Comparison of ENCODE assay signal across 1 cellular context in the genomic region with DNA sequence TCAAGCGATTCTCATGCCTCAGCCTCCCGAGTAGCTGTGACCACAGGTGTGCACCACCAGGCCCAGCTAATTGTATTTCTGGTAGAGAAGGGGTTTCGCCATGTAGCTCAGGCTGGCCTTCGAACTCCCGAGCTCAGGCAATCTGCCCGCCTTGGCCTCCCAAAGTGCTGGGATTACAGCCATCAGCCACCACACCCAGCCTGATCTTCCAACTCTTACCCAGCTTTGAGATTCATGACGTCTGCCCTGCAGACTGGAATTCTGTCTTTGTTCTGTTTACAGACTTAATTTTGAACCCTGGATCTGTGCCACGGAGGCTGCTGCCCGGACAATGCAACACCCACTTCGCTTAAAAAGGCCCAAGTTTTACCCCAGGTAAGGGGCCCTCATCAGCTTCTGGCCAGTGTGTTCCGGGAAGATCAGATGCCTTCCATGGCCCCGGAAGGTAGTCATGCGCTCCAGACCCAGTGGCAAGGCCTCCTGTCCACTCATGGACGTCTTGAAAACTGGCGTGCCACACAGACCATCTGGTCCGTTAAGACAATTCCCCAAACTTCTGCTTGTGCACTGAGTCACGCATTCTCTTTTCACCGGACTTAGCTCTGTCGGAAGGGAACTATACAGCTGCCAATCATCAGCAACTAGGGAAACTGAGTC.
TF ChIP-seq lines count a peak whose summit lies in the region.

No MANE protein-coding gene starts in this region.

TF ChIP-seq in SK-N-SH, 30 proteins besides CTCF, POLR2A, EP300 and RAD21:
- no peak for TF ChIP-seq USF2 (IDR thresholded peaks at IDR 0.05; ENCODE audit: borderline replicate concordance, low read depth, low read length)
